18 cellular contexts compared by ENCODE assay signal in the genomic region with DNA sequence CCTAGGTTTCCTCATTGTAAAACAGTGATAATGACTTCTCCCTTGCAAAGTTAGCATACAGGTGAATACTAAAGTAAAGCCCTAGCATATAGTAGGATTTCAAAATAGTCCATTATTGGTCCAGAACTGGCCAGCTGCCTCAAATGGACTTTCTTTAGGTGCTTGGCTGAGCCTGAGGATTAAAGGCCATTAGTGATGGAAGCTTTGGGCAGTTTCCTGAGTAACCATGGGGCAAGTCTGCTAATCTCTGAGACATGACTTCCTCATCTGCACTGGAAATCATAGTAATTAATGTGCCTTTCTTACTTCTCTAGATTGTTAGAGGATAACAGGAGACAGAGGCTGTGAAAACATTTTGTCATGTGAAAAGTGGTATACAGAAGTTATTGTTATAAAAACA.
"Had no signal": no experiment of that assay in that cellular context is flagged by ENCODE, and none has a peak within 500 bp of the region (broad histone marks: within the 10 kb centered on the region; RNA-seq: fewer than 3 reads in every experiment).

No MANE protein-coding gene starts in this region.

- H3K4me3 Mint-ChIP-seq: nephron; T-helper 2 cell treated with Interferon-gamma antibody and Interleukin-4, amounts not matched to agents 5 μg/mL and 100 μg/mL, for 36 hours had no signal

- H3K27me3 Mint-ChIP-seq: progenitor cell of endocrine pancreas had no signal

- H3K9me3 Mint-ChIP-seq: nephron; T-helper 2 cell treated with Interferon-gamma antibody and Interleukin-4, amounts not matched to agents 5 μg/mL and 100 μg/mL, for 36 hours had no signal

- DNase-seq: activated naive CD4-positive, alpha-beta T cell; anterior cingulate cortex; hippocampal formation; kidney; left lung; mesendoderm; occipital lobe; right lobe of liver; stimulated activated CD4-positive, alpha-beta T cell treated with anti-CD3 and anti-CD28 coated beads, Interleukin-4, amount 100 ng/mL, for 4 hours; stimulated activated CD8-positive, alpha-beta memory T cell treated with anti-CD3 and anti-CD28 coated beads, Interleukin-4, amount 100 ng/mL, for 48 hours; stimulated activated naive CD4-positive, alpha-beta T cell treated with Interleukin-2 at 50 U/mL for 16 hours; upper lobe of left lung had no signal

- H3K9me3 ChIP-seq: esophagus muscularis mucosa, left lung, right lobe of liver, upper lobe of left lung had no signal

- H3K4me2 ChIP-seq: smooth muscle cell had no signal

- H3K4me3 ChIP-seq: cardiac muscle cell, esophagus muscularis mucosa, left lung, right lobe of liver, smooth muscle cell, upper lobe of left lung had no signal

- H3K27me3 ChIP-seq: cardiac muscle cell, esophagus muscularis mucosa, left lung, right lobe of liver, upper lobe of left lung had no signal

- H3K27ac ChIP-seq: cardiac muscle cell, esophagus muscularis mucosa, left lung, right lobe of liver, upper lobe of left lung had no signal

- ATAC-seq: left lung, right lobe of liver had no signal

- H3K4me1 ChIP-seq: right lobe of liver had no signal

- H3K27ac Mint-ChIP-seq: nephron; T-helper 2 cell treated with Interferon-gamma antibody and Interleukin-4, amounts not matched to agents 5 μg/mL and 100 μg/mL, for 36 hours had no signal

- H3K36me3 ChIP-seq: cardiac muscle cell, esophagus muscularis mucosa, left lung, right lobe of liver, upper lobe of left lung had no signal
